ENCODE assay signal across 8 cellular contexts in genomic region chr1:84689514-84690396, GRCh38. TPM values are rescaled to one million over a fixed set of nuclear protein-coding genes. Genes with fewer than 3 reads are reported as not detected.
A peak's percentile ranks its signal among the peaks of the same experiment; 100 is the strongest.
DNase-seq lines count a peak whose midpoint lies in the region; ATAC-seq and TF ChIP-seq lines count a peak whose summit lies in the region.

No MANE protein-coding gene starts in this region.

- intact Hi-C loops in activated B cell treated with CpG ODN at 0.5 μM for 24 hours (cut with micrococcal nuclease): loop anchor here (1.0 to 10.0 kb wide), 14 partner anchors 11 to 1018 kb away; partner anchors contain the start of genes BCL10, CTBS, GNG5 and MCOLN2

- H3K4me3 Mint-ChIP-seq in activated B cell treated with CpG ODN at 0.5 μM for 24 hours (peak overlapping the region; percentile 91), neural crest cell (peak overlapping the region; percentile 89)

- DNase-seq in NCI-H524 (lab: John Stamatoyannopoulos, UW) (peak; percentile 38 to 63), NCI-H524 treated with DMSO at 0.1 percent for 48 hours (lab: John Stamatoyannopoulos, UW) (no peak), NAMALWA (ENCODE audit: low spot score) (peak; percentile 84), activated B cell treated with CpG ODN at 0.5 μM for 24 hours (no peak), fibroblast of pulmonary artery (ENCODE audit: low read depth) (peak; percentile 50), neural crest cell (ENCODE audit: low read depth, low spot score) (peak; percentile 53)

- peak overlapping the region; percentile 76 for H3K4me3 ChIP-seq in fibroblast of pulmonary artery (replicated peaks; ENCODE audit: low read depth, low read length)

- H3K27ac Mint-ChIP-seq in activated B cell treated with CpG ODN at 0.5 μM for 24 hours (peak overlapping the region; percentile 46), neural crest cell (ENCODE audit: unreplicated experiment) (peak overlapping the region; percentile 1)

- H3K4me1 Mint-ChIP-seq in activated B cell treated with CpG ODN at 0.5 μM for 24 hours: peaks cover 32% of the 10 kb centered on the region
- peaks cover 42% of the 10 kb centered on the region for H3K4me1 Mint-ChIP-seq in neural crest cell

- H3K27me3 Mint-ChIP-seq in activated B cell treated with CpG ODN at 0.5 μM for 24 hours (no peaks in the 10 kb centered on the region), neural crest cell (ENCODE audit: low read depth) (no peaks in the 10 kb centered on the region)

- H3K36me3 Mint-ChIP-seq in activated B cell treated with CpG ODN at 0.5 μM for 24 hours (ENCODE audit: low read depth) (no peaks in the 10 kb centered on the region), neural crest cell (ENCODE audit: low read depth) (no peaks in the 10 kb centered on the region)

- TF ChIP-seq CTCF in activated B cell treated with CpG ODN at 0.5 μM for 24 hours (IDR thresholded peaks at IDR 0.05) (no peak), fibroblast of pulmonary artery (IDR thresholded peaks at IDR 0.05; ENCODE audit: low read length, missing control alignments) (peak; percentile 42), neural crest cell (conservative IDR thresholded peaks at IDR 0.05) (peak; percentile 50)

- POLR2A ChIA-PET in activated B cell treated with CpG ODN at 0.5 μM for 24 hours (lab: Charles Lee): interaction anchor here (1.6 to 2.5 kb wide), 2 partner anchors 116 to 184 kb away, joined by 7 to 9 read pairs; partner anchors contain the start of genes CTBS, GNG5 and SPATA1

- peak; percentile 57 for ATAC-seq in GM21717 (IDR thresholded peaks at IDR 0.05; ENCODE audit: unreplicated experiment)
- ATAC-seq in activated B cell treated with CpG ODN at 0.5 μM for 24 hours (ENCODE audit: low read depth): peak; percentile 20
- ATAC-seq in HG02938 (IDR thresholded peaks at IDR 0.05; ENCODE audit: unreplicated experiment): no peak

- H3K9me3 Mint-ChIP-seq in activated B cell treated with CpG ODN at 0.5 μM for 24 hours (no peaks in the 10 kb centered on the region), neural crest cell (no peaks in the 10 kb centered on the region)

- CTCF ChIA-PET in activated B cell treated with CpG ODN at 0.5 μM for 24 hours (lab: Charles Lee): interaction anchor here (0.8 to 1.6 kb wide), 2 partner anchors 86 to 184 kb away, joined by 3 to 4 read pairs; partner anchors contain the start of genes GNG5 and SPATA1

RNA-seq across cellular contexts. Expression of gene SSX2IP, which starts 0.5 kb away (rescaled TPM):
- total RNA-seq in activated B cell treated with CpG ODN at 0.5 μM for 24 hours (4.5 and 5.4 TPM in 2 replicates), neural crest cell (23.3 and 24.4 TPM in 2 replicates)

Comparison
In these comparisons a context has a peak if more than half of its experiments do, and no peak if none do; other contexts are left out.
1. DNase-seq: peak in NCI-H524 (2 of 2), NAMALWA (single experiment), fibroblast of pulmonary artery (single experiment) and neural crest cell (single experiment); none in NCI-H524 treated with DMSO at 0.1 percent for 48 hours (single experiment) and activated B cell treated with CpG ODN at 0.5 μM for 24 hours (single experiment).